In genomic region chr13:50174630-50175029, GRCh38 we compare ENCODE assay signal across 37 cellular contexts.
"Had no signal": no experiment of that assay in that cellular context is flagged by ENCODE, and none has a peak within 500 bp of the region (broad histone marks: within the 10 kb centered on the region; RNA-seq: fewer than 3 reads in every experiment).

No MANE protein-coding gene starts in this region.

- ATAC-seq: activated naive CD4-positive, alpha-beta T cell treated with anti-CD3 and anti-CD28 coated beads, Interleukin-2, amount 50 U/mL, for 72 hours; activated naive CD8-positive, alpha-beta T cell treated with anti-CD3 and anti-CD28 coated beads, Interleukin-2, amount 50 U/mL, for 24 hours; activated T-cell treated with anti-CD3 and anti-CD28 coated beads, Interleukin-2, amount 50 U/mL, for 4 hours; activated T-cell treated with anti-CD3 and anti-CD28 coated beads, Interleukin-2, amount 50 U/mL, for 72 hours; body of pancreas had no signal

- H3K27ac ChIP-seq: adrenal gland, ascending aorta, body of pancreas, brain microvascular endothelial cell, breast epithelium, cardiac muscle cell had no signal

- H3K4me1 ChIP-seq: adrenal gland, ascending aorta, body of pancreas, breast epithelium had no signal

- H3K4me3 ChIP-seq: adrenal gland, ascending aorta, body of pancreas, breast epithelium, cardiac muscle cell had no signal

- H3K4me3 Mint-ChIP-seq: activated naive CD4-positive, alpha-beta T cell treated with anti-CD3 and anti-CD28 coated beads for 36 hours; activated naive CD4-positive, alpha-beta T cell treated with anti-CD3 and anti-CD28 coated beads, Interleukin-2, amount 10 ng/mL, durations not matched to agents 7 days and 5 days; activated naive CD4-positive, alpha-beta T cell treated with anti-CD3 and anti-CD28 coated beads, Interleukin-2, amount 50 U/mL, for 24 hours; activated naive CD8-positive, alpha-beta T cell; activated naive CD8-positive, alpha-beta T cell treated with anti-CD3 and anti-CD28 coated beads for 36 hours; activated naive CD8-positive, alpha-beta T cell treated with anti-CD3 and anti-CD28 coated beads, Interleukin-2, amount 10 ng/mL, durations not matched to agents 7 days and 5 days; activated naive CD8-positive, alpha-beta T cell treated with anti-CD3 and anti-CD28 coated beads, Interleukin-2, amount 50 U/mL, for 24 hours; activated T-cell treated with anti-CD3 and anti-CD28 coated beads, Interleukin-2, amount 50 U/mL, for 24 hours; activated T-cell treated with anti-CD3 and anti-CD28 coated beads, Interleukin-2, amount 50 U/mL, for 4 hours; activated T-cell treated with anti-CD3 and anti-CD28 coated beads, Interleukin-2, amount 50 U/mL, for 72 hours; activated T-helper 1 cell treated with anti-CD3 and anti-CD28 coated beads, Interleukin-12 subunit alpha, Interleukin-12 subunit beta, Interleukin-2, Interleukin-4 antibody, amounts not matched to agents 30 ng/mL and 10 ng/mL and 1 ng/mL, durations not matched to agents 14 hours and 24 hours and 36 hours; brain; central memory CD8-positive, alpha-beta T cell had no signal

- H3K36me3 Mint-ChIP-seq: activated naive CD4-positive, alpha-beta T cell treated with anti-CD3 and anti-CD28 coated beads, Interleukin-2, amount 10 ng/mL, durations not matched to agents 7 days and 5 days; activated naive CD4-positive, alpha-beta T cell treated with anti-CD3 and anti-CD28 coated beads, Interleukin-2, amount 50 U/mL, for 24 hours; activated naive CD8-positive, alpha-beta T cell; activated naive CD8-positive, alpha-beta T cell treated with anti-CD3 and anti-CD28 coated beads for 36 hours; brain had no signal

- H3K36me3 ChIP-seq: adrenal gland, ascending aorta, brain microvascular endothelial cell, breast epithelium, cardiac muscle cell had no signal

- H3K9me3 Mint-ChIP-seq: activated naive CD4-positive, alpha-beta T cell treated with anti-CD3 and anti-CD28 coated beads for 36 hours; activated naive CD4-positive, alpha-beta T cell treated with anti-CD3 and anti-CD28 coated beads, Interleukin-2, amount 10 ng/mL, durations not matched to agents 7 days and 5 days; activated naive CD4-positive, alpha-beta T cell treated with anti-CD3 and anti-CD28 coated beads, Interleukin-2, amount 50 U/mL, for 24 hours; activated T-cell treated with anti-CD3 and anti-CD28 coated beads, Interleukin-2, amount 50 U/mL, for 24 hours; activated T-cell treated with anti-CD3 and anti-CD28 coated beads, Interleukin-2, amount 50 U/mL, for 72 hours; activated T-helper 2 cell treated with anti-CD3 and anti-CD28 coated beads, Interferon-gamma antibody, Interleukin-2, Interleukin-4, amounts not matched to agents 10 μg/mL and 5 μg/mL and 100 μg/mL, durations not matched to agents 14 hours and 24 hours and 36 hours; brain; central memory CD8-positive, alpha-beta T cell had no signal

- H3K27ac Mint-ChIP-seq: activated naive CD4-positive, alpha-beta T cell treated with anti-CD3 and anti-CD28 coated beads for 36 hours; activated naive CD4-positive, alpha-beta T cell treated with anti-CD3 and anti-CD28 coated beads, Interleukin-2, amount 10 ng/mL, durations not matched to agents 7 days and 5 days; activated naive CD4-positive, alpha-beta T cell treated with anti-CD3 and anti-CD28 coated beads, Interleukin-2, amount 50 U/mL, for 24 hours; activated naive CD4-positive, alpha-beta T cell treated with anti-CD3 and anti-CD28 coated beads, Interleukin-2, amount 50 U/mL, for 72 hours; activated naive CD8-positive, alpha-beta T cell; activated naive CD8-positive, alpha-beta T cell treated with anti-CD3 and anti-CD28 coated beads for 36 hours; activated naive CD8-positive, alpha-beta T cell treated with anti-CD3 and anti-CD28 coated beads, Interleukin-2, amount 10 ng/mL, durations not matched to agents 7 days and 5 days; activated naive CD8-positive, alpha-beta T cell treated with anti-CD3 and anti-CD28 coated beads, Interleukin-2, amount 50 U/mL, for 24 hours; activated T-cell treated with anti-CD3 and anti-CD28 coated beads, Interleukin-2, amount 50 U/mL, for 24 hours; activated T-cell treated with anti-CD3 and anti-CD28 coated beads, Interleukin-2, amount 50 U/mL, for 72 hours; activated T-helper 1 cell treated with anti-CD3 and anti-CD28 coated beads, Interleukin-12 subunit alpha, Interleukin-12 subunit beta, Interleukin-2, Interleukin-4 antibody, amounts not matched to agents 30 ng/mL and 10 ng/mL and 1 ng/mL, durations not matched to agents 14 hours and 24 hours and 36 hours; activated T-helper 2 cell treated with anti-CD3 and anti-CD28 coated beads, Interferon-gamma antibody, Interleukin-2, Interleukin-4, amounts not matched to agents 10 μg/mL and 5 μg/mL and 100 μg/mL, durations not matched to agents 14 hours and 24 hours and 36 hours; brain had no signal

- H3K9me3 ChIP-seq: adrenal gland, ascending aorta, body of pancreas, breast epithelium had no signal

- H3K4me1 Mint-ChIP-seq: activated naive CD4-positive, alpha-beta T cell treated with anti-CD3 and anti-CD28 coated beads, Interleukin-2, amount 10 ng/mL, durations not matched to agents 7 days and 5 days; activated naive CD4-positive, alpha-beta T cell treated with anti-CD3 and anti-CD28 coated beads, Interleukin-2, amount 50 U/mL, for 24 hours; activated naive CD8-positive, alpha-beta T cell treated with anti-CD3 and anti-CD28 coated beads, Interleukin-2, amount 10 ng/mL, durations not matched to agents 7 days and 5 days; brain; central memory CD8-positive, alpha-beta T cell had no signal

- H3K27me3 ChIP-seq: adrenal gland, ascending aorta, body of pancreas, brain microvascular endothelial cell, breast epithelium, cardiac muscle cell had no signal

- H3K27me3 Mint-ChIP-seq: activated naive CD4-positive, alpha-beta T cell treated with anti-CD3 and anti-CD28 coated beads, Interleukin-2, amount 50 U/mL, for 24 hours; activated naive CD8-positive, alpha-beta T cell; activated naive CD8-positive, alpha-beta T cell treated with anti-CD3 and anti-CD28 coated beads for 36 hours; activated naive CD8-positive, alpha-beta T cell treated with anti-CD3 and anti-CD28 coated beads, Interleukin-2, amount 50 U/mL, for 24 hours; activated T-cell treated with anti-CD3 and anti-CD28 coated beads, Interleukin-2, amount 50 U/mL, for 24 hours; central memory CD8-positive, alpha-beta T cell had no signal

- DNase-seq: activated effector memory CD4-positive, alpha-beta T cell treated with anti-CD3 and anti-CD28 coated beads, Interleukin-2, amount 50 U/mL, for 16 hours; activated effector memory CD4-positive, alpha-beta T cell treated with Interleukin-2 at 50 U/mL for 16 hours; activated gamma-delta T cell; activated gamma-delta T cell treated with Interleukin-2 at 50 U/mL for 16 hours; activated naive CD4-positive, alpha-beta T cell; activated naive CD4-positive, alpha-beta T cell treated with anti-CD3 and anti-CD28 coated beads for 36 hours; activated naive CD4-positive, alpha-beta T cell treated with anti-CD3 and anti-CD28 coated beads, Interleukin-2, amount 10 ng/mL, durations not matched to agents 7 days and 5 days; activated naive CD4-positive, alpha-beta T cell treated with anti-CD3 and anti-CD28 coated beads, Interleukin-2, amount 50 U/mL, for 16 hours; activated naive CD4-positive, alpha-beta T cell treated with Interleukin-2 at 50 U/mL for 16 hours; activated naive CD8-positive, alpha-beta T cell treated with anti-CD3 and anti-CD28 coated beads for 36 hours; activated naive CD8-positive, alpha-beta T cell treated with anti-CD3 and anti-CD28 coated beads, Interleukin-2, amount 10 ng/mL, durations not matched to agents 7 days and 5 days; activated naive CD8-positive, alpha-beta T cell treated with anti-CD3 and anti-CD28 coated beads, Interleukin-2, amount 50 U/mL, for 24 hours; activated T-cell treated with anti-CD3 and anti-CD28 coated beads, Interleukin-2, amount 50 U/mL, for 1 hour; activated T-cell treated with anti-CD3 and anti-CD28 coated beads, Interleukin-2, amount 50 U/mL, for 24 hours; activated T-cell treated with anti-CD3 and anti-CD28 coated beads, Interleukin-2, amount 50 U/mL, for 4 hours; activated T-cell treated with anti-CD3 and anti-CD28 coated beads, Interleukin-2, amount 50 U/mL, for 48 hours; activated T-cell treated with anti-CD3 and anti-CD28 coated beads, Interleukin-2, amount 50 U/mL, for 72 hours; adrenal gland; amniotic stem cell; amygdala; anterior cingulate cortex; aorta; body of pancreas; brain microvascular endothelial cell; caudate nucleus; central memory CD4-positive, alpha-beta T cell; cerebellar nuclear complex had no signal
